1 cellular context compared by ENCODE assay signal in the genomic region with DNA sequence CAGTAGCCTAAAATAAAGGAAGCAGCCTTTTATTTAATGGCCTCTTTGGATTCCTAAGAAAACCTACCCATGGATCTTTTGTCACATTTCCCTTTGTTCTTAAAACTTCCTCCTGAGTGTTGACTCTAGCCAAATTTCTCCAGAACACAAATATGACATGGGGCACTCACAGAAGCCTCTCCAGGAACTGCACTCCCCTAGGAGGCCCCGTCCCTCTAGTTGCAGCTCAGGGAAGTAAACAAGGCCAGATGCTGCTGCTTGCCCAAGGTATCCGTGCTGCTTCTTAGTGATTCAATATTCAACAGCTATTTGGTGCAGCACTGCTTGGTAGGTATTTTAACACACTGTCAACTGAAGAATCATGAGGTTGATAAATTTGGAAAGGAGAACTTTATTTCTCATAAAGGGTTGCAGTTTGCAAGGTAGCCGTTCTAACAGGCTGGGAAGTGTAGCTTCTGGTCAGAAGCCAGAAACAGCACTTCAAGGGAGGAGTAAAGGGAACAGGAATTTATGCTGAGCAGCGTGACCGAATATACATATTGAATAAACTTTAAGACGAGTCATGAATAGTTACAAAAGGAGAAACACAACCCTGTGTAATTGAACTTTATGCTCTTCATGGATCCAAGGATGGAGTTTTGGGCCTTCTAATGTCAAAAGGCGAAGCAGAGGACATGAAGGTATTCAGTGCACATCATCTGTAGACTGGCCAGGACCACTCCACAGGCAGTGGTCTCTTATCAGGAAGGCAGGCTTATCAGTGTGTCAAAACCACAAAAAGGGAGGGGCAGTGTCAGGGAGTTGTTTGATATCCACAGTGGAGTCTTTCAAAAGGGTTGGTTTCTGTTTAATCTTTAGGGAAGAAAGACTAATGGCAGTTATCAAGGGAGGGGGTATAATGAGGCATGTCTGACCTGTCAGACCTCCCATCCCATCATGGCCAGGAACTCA.
TF ChIP-seq lines count a peak whose summit lies in the region.

No MANE protein-coding gene starts in this region.

TF ChIP-seq in K562, 482 proteins besides CTCF, POLR2A, EP300 and RAD21 (continued from another document and continues in another):
- TF ChIP-seq, protein P1, sequence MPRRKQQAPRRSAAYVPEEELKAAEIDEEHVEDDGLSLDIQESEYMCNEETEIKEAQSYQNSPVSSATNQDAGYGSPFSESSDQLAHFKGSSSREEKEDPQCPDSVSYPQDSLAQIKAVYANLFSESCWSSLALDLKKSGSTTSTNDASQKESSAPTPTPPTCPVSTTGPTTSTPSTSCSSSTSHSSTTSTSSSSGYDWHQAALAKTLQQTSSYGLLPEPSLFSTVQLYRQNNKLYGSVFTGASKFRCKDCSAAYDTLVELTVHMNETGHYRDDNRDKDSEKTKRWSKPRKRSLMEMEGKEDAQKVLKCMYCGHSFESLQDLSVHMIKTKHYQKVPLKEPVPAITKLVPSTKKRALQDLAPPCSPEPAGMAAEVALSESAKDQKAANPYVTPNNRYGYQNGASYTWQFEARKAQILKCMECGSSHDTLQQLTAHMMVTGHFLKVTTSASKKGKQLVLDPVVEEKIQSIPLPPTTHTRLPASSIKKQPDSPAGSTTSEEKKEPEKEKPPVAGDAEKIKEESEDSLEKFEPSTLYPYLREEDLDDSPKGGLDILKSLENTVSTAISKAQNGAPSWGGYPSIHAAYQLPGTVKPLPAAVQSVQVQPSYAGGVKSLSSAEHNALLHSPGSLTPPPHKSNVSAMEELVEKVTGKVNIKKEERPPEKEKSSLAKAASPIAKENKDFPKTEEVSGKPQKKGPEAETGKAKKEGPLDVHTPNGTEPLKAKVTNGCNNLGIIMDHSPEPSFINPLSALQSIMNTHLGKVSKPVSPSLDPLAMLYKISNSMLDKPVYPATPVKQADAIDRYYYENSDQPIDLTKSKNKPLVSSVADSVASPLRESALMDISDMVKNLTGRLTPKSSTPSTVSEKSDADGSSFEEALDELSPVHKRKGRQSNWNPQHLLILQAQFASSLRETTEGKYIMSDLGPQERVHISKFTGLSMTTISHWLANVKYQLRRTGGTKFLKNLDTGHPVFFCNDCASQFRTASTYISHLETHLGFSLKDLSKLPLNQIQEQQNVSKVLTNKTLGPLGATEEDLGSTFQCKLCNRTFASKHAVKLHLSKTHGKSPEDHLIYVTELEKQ (CRISPR knock-in tag; IDR thresholded peaks at IDR 0.05): no peak
- TF ChIP-seq, protein P2, sequence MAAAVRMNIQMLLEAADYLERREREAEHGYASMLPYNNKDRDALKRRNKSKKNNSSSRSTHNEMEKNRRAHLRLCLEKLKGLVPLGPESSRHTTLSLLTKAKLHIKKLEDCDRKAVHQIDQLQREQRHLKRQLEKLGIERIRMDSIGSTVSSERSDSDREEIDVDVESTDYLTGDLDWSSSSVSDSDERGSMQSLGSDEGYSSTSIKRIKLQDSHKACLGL (CRISPR knock-in tag; IDR thresholded peaks at IDR 0.05; ENCODE audit: borderline replicate concordance, poor library complexity, severe bottlenecking): no peak
- peak; percentile 74 for TF ChIP-seq DPF2 (IDR thresholded peaks at IDR 0.05)
- no peak for TF ChIP-seq ZNF551 (CRISPR knock-in tag; IDR thresholded peaks at IDR 0.05)
- TF ChIP-seq, protein P3, sequence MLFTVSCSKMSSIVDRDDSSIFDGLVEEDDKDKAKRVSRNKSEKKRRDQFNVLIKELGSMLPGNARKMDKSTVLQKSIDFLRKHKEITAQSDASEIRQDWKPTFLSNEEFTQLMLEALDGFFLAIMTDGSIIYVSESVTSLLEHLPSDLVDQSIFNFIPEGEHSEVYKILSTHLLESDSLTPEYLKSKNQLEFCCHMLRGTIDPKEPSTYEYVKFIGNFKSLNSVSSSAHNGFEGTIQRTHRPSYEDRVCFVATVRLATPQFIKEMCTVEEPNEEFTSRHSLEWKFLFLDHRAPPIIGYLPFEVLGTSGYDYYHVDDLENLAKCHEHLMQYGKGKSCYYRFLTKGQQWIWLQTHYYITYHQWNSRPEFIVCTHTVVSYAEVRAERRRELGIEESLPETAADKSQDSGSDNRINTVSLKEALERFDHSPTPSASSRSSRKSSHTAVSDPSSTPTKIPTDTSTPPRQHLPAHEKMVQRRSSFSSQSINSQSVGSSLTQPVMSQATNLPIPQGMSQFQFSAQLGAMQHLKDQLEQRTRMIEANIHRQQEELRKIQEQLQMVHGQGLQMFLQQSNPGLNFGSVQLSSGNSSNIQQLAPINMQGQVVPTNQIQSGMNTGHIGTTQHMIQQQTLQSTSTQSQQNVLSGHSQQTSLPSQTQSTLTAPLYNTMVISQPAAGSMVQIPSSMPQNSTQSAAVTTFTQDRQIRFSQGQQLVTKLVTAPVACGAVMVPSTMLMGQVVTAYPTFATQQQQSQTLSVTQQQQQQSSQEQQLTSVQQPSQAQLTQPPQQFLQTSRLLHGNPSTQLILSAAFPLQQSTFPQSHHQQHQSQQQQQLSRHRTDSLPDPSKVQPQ (CRISPR knock-in tag; IDR thresholded peaks at IDR 0.05; ENCODE audit: borderline replicate concordance): no peak
- TF ChIP-seq PHTF2 (CRISPR knock-in tag; IDR thresholded peaks at IDR 0.05): no peak
- no peak for TF ChIP-seq ARNT (IDR thresholded peaks at IDR 0.05)
- no peak for TF ChIP-seq CHD2 (IDR thresholded peaks at IDR 0.05; ENCODE audit: low read depth, low read length)
- no peak for TF ChIP-seq ZNF121 (CRISPR knock-in tag; conservative IDR thresholded peaks at IDR 0.05)
- TF ChIP-seq CREBBP (IDR thresholded peaks at IDR 0.05; ENCODE audit: low read depth, low read length): no peak
- TF ChIP-seq TCFL5 (CRISPR knock-in tag; conservative IDR thresholded peaks at IDR 0.05): no peak
- no peak for TF ChIP-seq PML (IDR thresholded peaks at IDR 0.05; ENCODE audit: low read length)
- no peak for TF ChIP-seq PURB (CRISPR knock-in tag; IDR thresholded peaks at IDR 0.05; ENCODE audit: low read depth)
- TF ChIP-seq BRD9 (IDR thresholded peaks at IDR 0.05; ENCODE audit: low read depth, partially characterized antibody): no peak
- TF ChIP-seq, protein P4, sequence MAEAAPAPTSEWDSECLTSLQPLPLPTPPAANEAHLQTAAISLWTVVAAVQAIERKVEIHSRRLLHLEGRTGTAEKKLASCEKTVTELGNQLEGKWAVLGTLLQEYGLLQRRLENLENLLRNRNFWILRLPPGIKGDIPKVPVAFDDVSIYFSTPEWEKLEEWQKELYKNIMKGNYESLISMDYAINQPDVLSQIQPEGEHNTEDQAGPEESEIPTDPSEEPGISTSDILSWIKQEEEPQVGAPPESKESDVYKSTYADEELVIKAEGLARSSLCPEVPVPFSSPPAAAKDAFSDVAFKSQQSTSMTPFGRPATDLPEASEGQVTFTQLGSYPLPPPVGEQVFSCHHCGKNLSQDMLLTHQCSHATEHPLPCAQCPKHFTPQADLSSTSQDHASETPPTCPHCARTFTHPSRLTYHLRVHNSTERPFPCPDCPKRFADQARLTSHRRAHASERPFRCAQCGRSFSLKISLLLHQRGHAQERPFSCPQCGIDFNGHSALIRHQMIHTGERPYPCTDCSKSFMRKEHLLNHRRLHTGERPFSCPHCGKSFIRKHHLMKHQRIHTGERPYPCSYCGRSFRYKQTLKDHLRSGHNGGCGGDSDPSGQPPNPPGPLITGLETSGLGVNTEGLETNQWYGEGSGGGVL (CRISPR knock-in tag; IDR thresholded peaks at IDR 0.05): no peak
- TF ChIP-seq, protein P5, sequence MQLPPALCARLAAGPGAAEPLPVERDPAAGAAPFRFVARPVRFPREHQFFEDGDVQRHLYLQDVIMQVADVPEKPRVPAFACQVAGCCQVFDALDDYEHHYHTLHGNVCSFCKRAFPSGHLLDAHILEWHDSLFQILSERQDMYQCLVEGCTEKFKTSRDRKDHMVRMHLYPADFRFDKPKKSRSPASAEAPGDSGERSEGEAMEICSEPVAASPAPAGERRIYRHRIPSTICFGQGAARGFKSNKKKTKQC (CRISPR knock-in tag; IDR thresholded peaks at IDR 0.05): no peak
- TF ChIP-seq, protein P6, sequence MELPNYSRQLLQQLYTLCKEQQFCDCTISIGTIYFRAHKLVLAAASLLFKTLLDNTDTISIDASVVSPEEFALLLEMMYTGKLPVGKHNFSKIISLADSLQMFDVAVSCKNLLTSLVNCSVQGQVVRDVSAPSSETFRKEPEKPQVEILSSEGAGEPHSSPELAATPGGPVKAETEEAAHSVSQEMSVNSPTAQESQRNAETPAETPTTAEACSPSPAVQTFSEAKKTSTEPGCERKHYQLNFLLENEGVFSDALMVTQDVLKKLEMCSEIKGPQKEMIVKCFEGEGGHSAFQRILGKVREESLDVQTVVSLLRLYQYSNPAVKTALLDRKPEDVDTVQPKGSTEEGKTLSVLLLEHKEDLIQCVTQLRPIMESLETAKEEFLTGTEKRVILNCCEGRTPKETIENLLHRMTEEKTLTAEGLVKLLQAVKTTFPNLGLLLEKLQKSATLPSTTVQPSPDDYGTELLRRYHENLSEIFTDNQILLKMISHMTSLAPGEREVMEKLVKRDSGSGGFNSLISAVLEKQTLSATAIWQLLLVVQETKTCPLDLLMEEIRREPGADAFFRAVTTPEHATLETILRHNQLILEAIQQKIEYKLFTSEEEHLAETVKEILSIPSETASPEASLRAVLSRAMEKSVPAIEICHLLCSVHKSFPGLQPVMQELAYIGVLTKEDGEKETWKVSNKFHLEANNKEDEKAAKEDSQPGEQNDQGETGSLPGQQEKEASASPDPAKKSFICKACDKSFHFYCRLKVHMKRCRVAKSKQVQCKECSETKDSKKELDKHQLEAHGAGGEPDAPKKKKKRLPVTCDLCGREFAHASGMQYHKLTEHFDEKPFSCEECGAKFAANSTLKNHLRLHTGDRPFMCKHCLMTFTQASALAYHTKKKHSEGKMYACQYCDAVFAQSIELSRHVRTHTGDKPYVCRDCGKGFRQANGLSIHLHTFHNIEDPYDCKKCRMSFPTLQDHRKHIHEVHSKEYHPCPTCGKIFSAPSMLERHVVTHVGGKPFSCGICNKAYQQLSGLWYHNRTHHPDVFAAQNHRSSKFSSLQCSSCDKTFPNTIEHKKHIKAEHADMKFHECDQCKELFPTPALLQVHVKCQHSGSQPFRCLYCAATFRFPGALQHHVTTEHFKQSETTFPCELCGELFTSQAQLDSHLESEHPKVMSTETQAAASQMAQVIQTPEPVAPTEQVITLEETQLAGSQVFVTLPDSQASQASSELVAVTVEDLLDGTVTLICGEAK (IDR thresholded peaks at IDR 0.05): peak; percentile 57
- TF ChIP-seq, protein P6 (CRISPR knock-in tag; IDR thresholded peaks at IDR 0.05): no peak
- TF ChIP-seq CCNT2 (IDR thresholded peaks at IDR 0.05; ENCODE audit: borderline replicate concordance, extremely low read depth, insufficient read length, low read depth, low read length): peak; percentile 19
- no peak for TF ChIP-seq ATF1 (CRISPR knock-in tag; IDR thresholded peaks at IDR 0.05)
- TF ChIP-seq ATF1 (tag; IDR thresholded peaks at IDR 0.05): 0 out of 2 replicates have a peak, but pooled peaks have one; percentile 16
- TF ChIP-seq MCM5 (IDR thresholded peaks at IDR 0.05; ENCODE audit: low read depth): no peak
- no peak for TF ChIP-seq SRSF1 (IDR thresholded peaks at IDR 0.05; ENCODE audit: low read depth, low read length)
- TF ChIP-seq E2F3 (CRISPR knock-in tag; IDR thresholded peaks at IDR 0.05): no peak
- 0 out of 2 replicates have a peak, but pooled peaks have one; percentile 32 for TF ChIP-seq MTA2 (IDR thresholded peaks at IDR 0.05; ENCODE audit: low read depth)
- no peak for TF ChIP-seq CHD1 (IDR thresholded peaks at IDR 0.05; ENCODE audit: low read length)
- peak in 1 of 2 experiments; percentile 57; a peak in 1 of 4 replicates for TF ChIP-seq TRIM24 (IDR thresholded peaks at IDR 0.05)
- no peak for TF ChIP-seq ZNF146 (CRISPR knock-in tag; IDR thresholded peaks at IDR 0.05; ENCODE audit: unreplicated experiment)
- no peak for TF ChIP-seq ZNF707 (CRISPR knock-in tag; conservative IDR thresholded peaks at IDR 0.05)
- TF ChIP-seq ZBTB17 (CRISPR knock-in tag; IDR thresholded peaks at IDR 0.05): no peak
- TF ChIP-seq, protein P7, sequence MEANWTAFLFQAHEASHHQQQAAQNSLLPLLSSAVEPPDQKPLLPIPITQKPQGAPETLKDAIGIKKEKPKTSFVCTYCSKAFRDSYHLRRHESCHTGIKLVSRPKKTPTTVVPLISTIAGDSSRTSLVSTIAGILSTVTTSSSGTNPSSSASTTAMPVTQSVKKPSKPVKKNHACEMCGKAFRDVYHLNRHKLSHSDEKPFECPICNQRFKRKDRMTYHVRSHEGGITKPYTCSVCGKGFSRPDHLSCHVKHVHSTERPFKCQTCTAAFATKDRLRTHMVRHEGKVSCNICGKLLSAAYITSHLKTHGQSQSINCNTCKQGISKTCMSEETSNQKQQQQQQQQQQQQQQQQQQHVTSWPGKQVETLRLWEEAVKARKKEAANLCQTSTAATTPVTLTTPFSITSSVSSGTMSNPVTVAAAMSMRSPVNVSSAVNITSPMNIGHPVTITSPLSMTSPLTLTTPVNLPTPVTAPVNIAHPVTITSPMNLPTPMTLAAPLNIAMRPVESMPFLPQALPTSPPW (CRISPR knock-in tag; IDR thresholded peaks at IDR 0.05): peak; percentile 85
- TF ChIP-seq FOXJ2 (tag; IDR thresholded peaks at IDR 0.05): 0 out of 2 replicates have a peak, but pooled peaks have one; percentile 22
- TF ChIP-seq RFX5 (IDR thresholded peaks at IDR 0.05; ENCODE audit: low read depth, low read length): no peak
- TF ChIP-seq, protein P8, sequence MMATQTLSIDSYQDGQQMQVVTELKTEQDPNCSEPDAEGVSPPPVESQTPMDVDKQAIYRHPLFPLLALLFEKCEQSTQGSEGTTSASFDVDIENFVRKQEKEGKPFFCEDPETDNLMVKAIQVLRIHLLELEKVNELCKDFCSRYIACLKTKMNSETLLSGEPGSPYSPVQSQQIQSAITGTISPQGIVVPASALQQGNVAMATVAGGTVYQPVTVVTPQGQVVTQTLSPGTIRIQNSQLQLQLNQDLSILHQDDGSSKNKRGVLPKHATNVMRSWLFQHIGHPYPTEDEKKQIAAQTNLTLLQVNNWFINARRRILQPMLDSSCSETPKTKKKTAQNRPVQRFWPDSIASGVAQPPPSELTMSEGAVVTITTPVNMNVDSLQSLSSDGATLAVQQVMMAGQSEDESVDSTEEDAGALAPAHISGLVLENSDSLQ (IDR thresholded peaks at IDR 0.05): no peak; the same call in 1 of the 2 replicates
- TF ChIP-seq KLF6 (CRISPR knock-in tag; IDR thresholded peaks at IDR 0.05; ENCODE audit: borderline replicate concordance): peak; percentile 46; the same call in 1 of the 2 replicates
